12 cellular contexts compared by ENCODE assay signal in genomic region chr2:30565860-30566358, GRCh38.
DNase-seq lines count a peak whose midpoint lies in the region; ATAC-seq and TF ChIP-seq lines count a peak whose summit lies in the region.
"Had no signal": no experiment of that assay in that cellular context is flagged by ENCODE, and none has a peak within 500 bp of the region (broad histone marks: within the 10 kb centered on the region; RNA-seq: fewer than 3 reads in every experiment).

No MANE protein-coding gene starts in this region.

- WGBS in aorta, 2 donors = 55 to 66% methylated on average over 5 of the region's 5 CpGs
- 70 to 78% methylated on average over 5 of the region's 5 CpGs for WGBS in sigmoid colon, 2 donors

- H3K27me3 ChIP-seq in fibroblast of lung (ENCODE audit: control insufficient read depth, insufficient read depth, low read length) (no peaks in the 10 kb centered on the region), aorta (ENCODE audit: control insufficient read depth in 1 of 2, insufficient read depth in 2 of 2, low read length in 1 of 2) (no peaks in the 10 kb centered on the region), sigmoid colon (no peaks in the 10 kb centered on the region)
- H3K27me3 ChIP-seq: BLaER1 had no signal

- H2AFZ ChIP-seq in fibroblast of lung (ENCODE audit: low read length) = peak overlapping the region; percentile 85

- H3K4me2 ChIP-seq in fibroblast of lung (ENCODE audit: extremely low read depth, insufficient read depth, low read length) = peak overlapping the region; percentile 74
- H3K4me2 ChIP-seq: BLaER1 had no signal

- peak overlapping the region in 2 of 3 experiments; percentile 60 to 76 for H3K27ac Mint-ChIP-seq in nephron

- H3K9ac ChIP-seq in fibroblast of lung (ENCODE audit: insufficient read depth, low read length) = no peak overlapping the region
- H3K9ac ChIP-seq: BLaER1 had no signal

- peaks cover 23% of the 10 kb centered on the region for H3K36me3 Mint-ChIP-seq in nephron (ENCODE audit: low read depth)

- H3K79me2 ChIP-seq in fibroblast of lung (ENCODE audit: control insufficient read depth, insufficient read depth, low read length) = no peaks in the 10 kb centered on the region

- H3K4me3 Mint-ChIP-seq in nephron = no peak overlapping the region
- H3K4me3 Mint-ChIP-seq: naive B cell had no signal

- H3K27me3 Mint-ChIP-seq in nephron (ENCODE audit: low read depth) = no peaks in the 10 kb centered on the region
- H3K27me3 Mint-ChIP-seq: naive B cell had no signal

- no peak for TF ChIP-seq POLR2A in sigmoid colon (IDR thresholded peaks at IDR 0.05)

- H3K27ac ChIP-seq in fibroblast of lung (ENCODE audit: insufficient read depth, low read length) (peak overlapping the region; percentile 65), aorta (ENCODE audit: low read depth in 1 of 2, low read length in 2 of 2) (peak overlapping the region; percentile 57 to 95), sigmoid colon (peak overlapping the region in 2 of 4 donors; percentile 12 to 29)
- H3K27ac ChIP-seq: BLaER1 had no signal

- peak overlapping the region in 2 of 4 experiments; percentile 1 to 10 for H3K4me3 ChIP-seq in fibroblast of lung (replicated peaks in 1 of 4; ENCODE audit: control extremely low read depth in 1 of 4, insufficient read depth in 1 of 4, low read depth in 3 of 4, low read length in 4 of 4)
- H3K4me3 ChIP-seq in aorta (ENCODE audit: low read length in 2 of 2) = no peak overlapping the region
- H3K4me3 ChIP-seq in sigmoid colon = no peak overlapping the region
- H3K4me3 ChIP-seq: BLaER1 had no signal

- peak; percentile 38 for ATAC-seq in aorta (ENCODE audit: low FRiP score)
- ATAC-seq in GM21737 (IDR thresholded peaks at IDR 0.05; ENCODE audit: unreplicated experiment) = no peak
- no peak for ATAC-seq in HG02938 (IDR thresholded peaks at IDR 0.05; ENCODE audit: unreplicated experiment)

- intact Hi-C loops in aorta (cut with DNase I) (loop anchor here in 1 of 2 donors (10.0 kb wide), 1 partner anchor 351 kb away; no protein-coding TSS in a partner anchor), sigmoid colon (cut with DNase I) (no loop called here)

- DNase-seq in stimulated activated CD4-positive, alpha-beta T cell treated with anti-CD3 and anti-CD28 coated beads, Interleukin-1b, Interleukin-23, amount 100 ng/mL, for 48 hours = peak; percentile 6
- no peak for DNase-seq in stimulated activated CD4-positive, alpha-beta T cell treated with anti-CD3 and anti-CD28 coated beads, Interleukin-4, amount 100 ng/mL, for 1 hour
- no peak for DNase-seq in fibroblast of lung (ENCODE audit: low read depth in 2 of 2)
- no peak for DNase-seq in aorta
- DNase-seq in sigmoid colon = no peak
- DNase-seq: GF-D8, naive B cell, NCI-H1436 had no signal

- H3K4me1 ChIP-seq in fibroblast of lung (ENCODE audit: control insufficient read depth, extremely low read depth, insufficient read depth, low read length) = peaks cover 7% of the 10 kb centered on the region
- H3K4me1 ChIP-seq in aorta (ENCODE audit: control insufficient read depth in 1 of 2, insufficient read depth in 2 of 2, low read length in 2 of 2) = no peaks in the 10 kb centered on the region
- H3K4me1 ChIP-seq in sigmoid colon = peaks cover 0 to 10% (median 0%) of the 10 kb centered on the region in 4 donors
- H3K4me1 ChIP-seq: BLaER1 had no signal

- H3K4me1 Mint-ChIP-seq in nephron = peaks cover 4% of the 10 kb centered on the region

- TF ChIP-seq CTCF in fibroblast of lung (conservative IDR thresholded peaks at IDR 0.05 in 1 of 2, IDR thresholded peaks at IDR 0.05 in 1 of 2; ENCODE audit: low read depth in 1 of 2, low read length in 2 of 2) (no peak), nephron (IDR thresholded peaks at IDR 0.05; ENCODE audit: unreplicated experiment in 3 of 3) (no peak), sigmoid colon (IDR thresholded peaks at IDR 0.05) (no peak)

- no peaks in the 10 kb centered on the region for H3K9me3 ChIP-seq in fibroblast of lung (ENCODE audit: control insufficient read depth, insufficient read depth, low read depth, low read length)
- H3K9me3 ChIP-seq in aorta (ENCODE audit: control insufficient read depth, low read length) = no peaks in the 10 kb centered on the region
- no peaks in the 10 kb centered on the region for H3K9me3 ChIP-seq in sigmoid colon
- H3K9me3 ChIP-seq: BLaER1 had no signal

- no peaks in the 10 kb centered on the region for H4K20me1 ChIP-seq in fibroblast of lung (ENCODE audit: control insufficient read depth, extremely low read depth, insufficient read depth, low read length)
- H4K20me1 ChIP-seq: BLaER1 had no signal

- no peaks in the 10 kb centered on the region for H3K9me3 Mint-ChIP-seq in nephron
- H3K9me3 Mint-ChIP-seq: naive B cell had no signal

- no peak for TF ChIP-seq EP300 in sigmoid colon (IDR thresholded peaks at IDR 0.05)

- H3K36me3 ChIP-seq in fibroblast of lung (ENCODE audit: control insufficient read depth, insufficient read depth, low read length) (no peaks in the 10 kb centered on the region), aorta (ENCODE audit: control insufficient read depth in 1 of 2, insufficient read depth in 2 of 2, low read length in 1 of 2) (no peaks in the 10 kb centered on the region), sigmoid colon (peaks cover 0 to 9% (median 0%) of the 10 kb centered on the region in 4 donors)
